In genomic region chr5:142402752-142403318, GRCh38 we compare ENCODE assay signal across 28 cellular contexts.
"Had no signal": no experiment of that assay in that cellular context is flagged by ENCODE, and none has a peak within 500 bp of the region (broad histone marks: within the 10 kb centered on the region; RNA-seq: fewer than 3 reads in every experiment).

No MANE protein-coding gene starts in this region.

- H3K9me3 ChIP-seq: adrenal gland, body of pancreas, colonic mucosa, heart left ventricle, neutrophil, prostate gland, sigmoid colon, stomach, tibial nerve had no signal

- H3K27me3 ChIP-seq: adrenal gland, body of pancreas, colonic mucosa, foreskin keratinocyte, heart left ventricle, sigmoid colon, stomach, tibial nerve had no signal

- H3K27ac ChIP-seq: adrenal gland, body of pancreas, colonic mucosa, foreskin keratinocyte, neutrophil, prostate gland had no signal

- H3K36me3 ChIP-seq: adrenal gland, colonic mucosa, heart left ventricle, neutrophil, prostate gland, sigmoid colon, stomach, tibial nerve had no signal

- DNase-seq: activated B cell treated with CpG ODN at 0.5 μM for 24 hours; activated CD4-positive, alpha-beta T cell treated with anti-CD3 and anti-CD28 coated beads, Interleukin-2, amount 50 U/mL, for 1 hour; activated CD8-positive, alpha-beta memory T cell treated with anti-CD3 and anti-CD28 coated beads, Interleukin-2, amount 10 ng/mL, durations not matched to agents 7 days and 5 days; activated CD8-positive, alpha-beta T cell treated with anti-CD3 and anti-CD28 coated beads, Interleukin-2, amount 10 ng/mL, durations not matched to agents 7 days and 5 days; activated effector memory CD4-positive, alpha-beta T cell treated with Interleukin-2 at 50 U/mL for 16 hours; activated naive CD4-positive, alpha-beta T cell treated with Interleukin-2 at 50 U/mL for 16 hours; activated T-cell treated with anti-CD3 and anti-CD28 coated beads, Interleukin-2, amount 50 U/mL, for 48 hours; adrenal gland; aorta; body of pancreas; cerebellar nuclear complex; colonic mucosa; effector CD8-positive, alpha-beta T cell; heart left ventricle; kidney glomerular epithelial cell; naive B cell; nephron progenitor cell; retina; sigmoid colon; stimulated activated CD4-positive, alpha-beta T cell treated with anti-CD3 and anti-CD28 coated beads, Interleukin-2, amount 100 ng/mL, for 24 hours; stimulated activated naive B cell treated with anti-CD40 and anti-IgM and Interleukin-4, amounts not matched to agents 10 μg/mL and 1 μg/mL and 100 μg/mL, for 72 hours; stomach; T-helper 2 cell had no signal

- H3K4me3 ChIP-seq: adrenal gland, body of pancreas, colonic mucosa, heart left ventricle, lung, prostate gland, sigmoid colon, stomach, tibial nerve had no signal

- H3K4me1 ChIP-seq: adrenal gland, body of pancreas, colonic mucosa, prostate gland, tibial nerve had no signal
